19 cellular contexts compared by ENCODE assay signal in genomic region chr2:207539470-207539869, GRCh38. TPM values are rescaled to one million over a fixed set of nuclear protein-coding genes. Genes with fewer than 3 reads are reported as not detected.
DNase-seq lines count a peak whose midpoint lies in the region; ATAC-seq, FAIRE-seq and TF ChIP-seq lines count a peak whose summit lies in the region.
"Had no signal": no experiment of that assay in that cellular context is flagged by ENCODE, and none has a peak within 500 bp of the region (broad histone marks: within the 10 kb centered on the region; RNA-seq: fewer than 3 reads in every experiment).

No MANE protein-coding gene starts in this region.

- TF ChIP-seq POLR2A in HepG2 (IDR thresholded peaks at IDR 0.05; ENCODE audit: insufficient read depth in 1 of 2, low read depth in 2 of 2, low read length in 2 of 2) = no peak
- no peak for TF ChIP-seq POLR2A in right lobe of liver (IDR thresholded peaks at IDR 0.05)

- H3K4me3 Mint-ChIP-seq in chondrocyte (ENCODE audit: unreplicated experiment) = no peak overlapping the region
- H3K4me3 Mint-ChIP-seq in osteocyte (ENCODE audit: unreplicated experiment) = no peak overlapping the region
- H3K4me3 Mint-ChIP-seq in activated T-helper 17 cell treated with anti-CD3 and anti-CD28 coated beads, Interleukin-2, amount 50 U/mL, for 72 hours = no peak overlapping the region

- H2AFZ ChIP-seq in HepG2 (ENCODE audit: low read length) = no peak overlapping the region
- H2AFZ ChIP-seq in Loucy (ENCODE audit: low read length) = no peak overlapping the region

- peaks cover 79% of the 10 kb centered on the region for H3K79me2 ChIP-seq in HepG2 (ENCODE audit: insufficient read depth, low read length)
- H3K79me2 ChIP-seq in Loucy (ENCODE audit: insufficient read depth, low read length) = peaks cover 100% of the 10 kb centered on the region

- ATAC-seq in HepG2 = no peak
- ATAC-seq in right lobe of liver = no peak
- no peak for ATAC-seq in activated T-helper 17 cell treated with anti-CD3 and anti-CD28 coated beads, Interleukin-2, amount 50 U/mL, for 72 hours (replicated peaks)

- no peaks in the 10 kb centered on the region for H3K9me2 ChIP-seq in Loucy (replicated peaks; ENCODE audit: low read depth, low read length)

- H3K4me2 ChIP-seq in HepG2 (ENCODE audit: low read depth, low read length) = no peak overlapping the region
- H3K4me2 ChIP-seq in Loucy (ENCODE audit: low read depth, low read length, poor library complexity, severe bottlenecking) = peak overlapping the region; percentile 30

- no peak for DNase-seq in HepG2 (ENCODE audit: low spot score)
- DNase-seq in right lobe of liver = no peak
- no peak for DNase-seq in chondrocyte (ENCODE audit: low spot score)
- no peak for DNase-seq in osteocyte (ENCODE audit: extremely low spot score, unreplicated experiment)
- DNase-seq in glomerular visceral epithelial cell (ENCODE audit: extremely low spot score) = no peak
- no peak for DNase-seq in NCI-H187 (lab: John Stamatoyannopoulos, UW)
- DNase-seq: AML-193; CD8-positive, alpha-beta memory T cell; GF-D8; NCI-H1092; NCI-H2107; NCI-H345; NCI-H69; NK-92 treated with Interleukin-12 subunit alpha and Interleukin-12 subunit beta, amount 100 ng/mL, for 24 hours had no signal

- in situ Hi-C loops in HepG2 (cut with HindIII; ENCODE audit: extremely low pct_ligation_motif_present, low pct_unique_long_range_greater_than_20kb) = loop anchor here (10.0 kb wide), 1 partner anchor 185 kb away; no protein-coding TSS in a partner anchor

- H3K27me3 Mint-ChIP-seq in chondrocyte (ENCODE audit: low read depth) (no peaks in the 10 kb centered on the region), osteocyte (ENCODE audit: unreplicated experiment) (no peaks in the 10 kb centered on the region)
- H3K27me3 Mint-ChIP-seq in activated T-helper 17 cell treated with anti-CD3 and anti-CD28 coated beads, Interleukin-2, amount 50 U/mL, for 72 hours = no peaks in the 10 kb centered on the region
- H3K27me3 Mint-ChIP-seq: CD8-positive, alpha-beta memory T cell had no signal

- H3K36me3 ChIP-seq in HepG2 (replicated peaks in 1 of 2; ENCODE audit: control insufficient read depth in 1 of 2, insufficient read depth in 2 of 2, low read length in 2 of 2) (no peaks in the 10 kb centered on the region; a peak in 1 of 5 replicates), right lobe of liver (no peaks in the 10 kb centered on the region), Loucy (ENCODE audit: insufficient read depth, low read length) (no peaks in the 10 kb centered on the region)
- H3K36me3 ChIP-seq: HAP-1 had no signal

- H3K4me1 ChIP-seq in HepG2 (ENCODE audit: insufficient read depth, low read length) = 0 out of 2 replicates have a peak, but pooled peaks cover 4% of the 10 kb centered on the region
- peaks cover 0 to 1% (median 0%) of the 10 kb centered on the region in 4 donors for H3K4me1 ChIP-seq in right lobe of liver
- H3K4me1 ChIP-seq in Loucy (ENCODE audit: insufficient read depth, low read length, poor library complexity, severe bottlenecking) = peaks cover 26% of the 10 kb centered on the region

- POLR2A ChIA-PET in HepG2 (lab: Yijun Ruan, JAX) = interaction anchor here (0.9 to 3.4 kb wide), 2 partner anchors 8 to 10 kb away, joined by 3 to 23 read pairs; partner anchors contain the start of gene CREB1

- TF ChIP-seq RAD21 in HepG2 (CRISPR knock-in tag; IDR thresholded peaks at IDR 0.05) = no peak

- H3K4me3 ChIP-seq in HepG2 (replicated peaks in 1 of 3; ENCODE audit: insufficient read depth in 1 of 3, low read depth in 2 of 3, low read length in 3 of 3) = no peak overlapping the region
- H3K4me3 ChIP-seq in right lobe of liver = no peak overlapping the region
- H3K4me3 ChIP-seq in Loucy (ENCODE audit: low read length, poor library complexity, severe bottlenecking) = no peak overlapping the region
- H3K4me3 ChIP-seq: HAP-1, SJSA1 had no signal

- H3K27me3 ChIP-seq in HepG2 (ENCODE audit: control insufficient read depth in 1 of 2, insufficient read depth in 2 of 2, low read length in 2 of 2) = no peaks in the 10 kb centered on the region
- H3K27me3 ChIP-seq in right lobe of liver = no peaks in the 10 kb centered on the region
- H3K27me3 ChIP-seq in Loucy (ENCODE audit: insufficient read depth, low read length, poor library complexity, severe bottlenecking) = no peaks in the 10 kb centered on the region
- H3K27me3 ChIP-seq: SJSA1 had no signal

- intact Hi-C loops in HepG2 (cut with micrococcal nuclease; ENCODE audit: unreplicated experiment) (no loop called here), right lobe of liver (cut with DNase I) (no loop called here)

- H3K27ac ChIP-seq in HepG2 (ENCODE audit: extremely low read length, insufficient read depth, low read length) (no peak overlapping the region), right lobe of liver (no peak overlapping the region)
- H3K27ac ChIP-seq: RWPE1, SJSA1 had no signal

- WGBS in HepG2 (ENCODE audit: low lambda C conversion rate) = 97% methylated on average over 2 of the region's 2 CpGs
- WGBS in right lobe of liver (ENCODE audit: insufficient coverage, low coverage, low lambda C conversion rate, missing lambda C conversion rate) = 83% methylated on average over 2 of the region's 2 CpGs

- H3K9ac ChIP-seq in HepG2 (ENCODE audit: insufficient read depth, low read depth, low read length) = no peak overlapping the region
- H3K9ac ChIP-seq in Loucy (ENCODE audit: low read depth, low read length, poor library complexity, severe bottlenecking) = no peak overlapping the region

- H3K9me3 ChIP-seq in HepG2 (ENCODE audit: low read length) = no peaks in the 10 kb centered on the region
- no peaks in the 10 kb centered on the region for H3K9me3 ChIP-seq in right lobe of liver
- no peaks in the 10 kb centered on the region for H3K9me3 ChIP-seq in Loucy (ENCODE audit: insufficient read depth, low read depth, low read length)
- H3K9me3 ChIP-seq: HAP-1, SJSA1 had no signal

- H3K27ac Mint-ChIP-seq in chondrocyte (ENCODE audit: unreplicated experiment) (peak overlapping the region; percentile 3), osteocyte (ENCODE audit: unreplicated experiment) (peak overlapping the region; percentile 33)
- H3K27ac Mint-ChIP-seq in activated T-helper 17 cell treated with anti-CD3 and anti-CD28 coated beads, Interleukin-2, amount 50 U/mL, for 72 hours = no peak overlapping the region

- TF ChIP-seq EP300 in HepG2 (IDR thresholded peaks at IDR 0.05; ENCODE audit: low read depth in 2 of 2, low read length in 2 of 2) = no peak
- TF ChIP-seq EP300 in HepG2 (CRISPR knock-in tag; IDR thresholded peaks at IDR 0.05; ENCODE audit: borderline replicate concordance) = no peak

- no TSS peak for BruUV-seq in HepG2 (replicated peaks; lab: Mats Ljungman, UMichigan)

- H3F3A ChIP-seq in Loucy (ENCODE audit: low read depth) = no peaks in the 10 kb centered on the region

- TF ChIP-seq CTCF in HepG2 (CRISPR knock-in tag; IDR thresholded peaks at IDR 0.05) (no peak), right lobe of liver (IDR thresholded peaks at IDR 0.05) (no peak), Loucy (conservative IDR thresholded peaks at IDR 0.05; ENCODE audit: low read length) (no peak), chondrocyte (IDR thresholded peaks at IDR 0.05) (no peak), osteocyte (IDR thresholded peaks at IDR 0.05) (no peak)

- no peak for FAIRE-seq in HepG2 (lab: Jason Lieb, UNC)

- CTCF ChIA-PET in HepG2 (lab: Yijun Ruan, JAX; ENCODE audit: low intra/inter-chr PET ratio, low total read pairs) = no interaction called here

- peaks cover 22% of the 10 kb centered on the region for H3K4me1 Mint-ChIP-seq in chondrocyte (ENCODE audit: low read depth)
- peaks cover 18% of the 10 kb centered on the region for H3K4me1 Mint-ChIP-seq in osteocyte (ENCODE audit: unreplicated experiment)
- H3K4me1 Mint-ChIP-seq in activated T-helper 17 cell treated with anti-CD3 and anti-CD28 coated beads, Interleukin-2, amount 50 U/mL, for 72 hours = peaks cover 44% of the 10 kb centered on the region

- H4K20me1 ChIP-seq in HepG2 (ENCODE audit: insufficient read depth, low read length) (no peaks in the 10 kb centered on the region; the same call in 1 of the 2 replicates), Loucy (ENCODE audit: insufficient read depth, low read length, poor library complexity, severe bottlenecking) (peaks cover 89% of the 10 kb centered on the region)

- H3K9me3 Mint-ChIP-seq in chondrocyte (ENCODE audit: low read depth) (no peaks in the 10 kb centered on the region), osteocyte (ENCODE audit: unreplicated experiment) (no peaks in the 10 kb centered on the region)
- H3K9me3 Mint-ChIP-seq in activated T-helper 17 cell treated with anti-CD3 and anti-CD28 coated beads, Interleukin-2, amount 50 U/mL, for 72 hours = no peaks in the 10 kb centered on the region
- H3K9me3 Mint-ChIP-seq: CD8-positive, alpha-beta memory T cell had no signal

- H3K36me3 Mint-ChIP-seq in chondrocyte (ENCODE audit: low read depth) (no peaks in the 10 kb centered on the region), osteocyte (ENCODE audit: unreplicated experiment) (peaks cover 5% of the 10 kb centered on the region)
- H3K36me3 Mint-ChIP-seq in activated T-helper 17 cell treated with anti-CD3 and anti-CD28 coated beads, Interleukin-2, amount 50 U/mL, for 72 hours (ENCODE audit: low read depth) = peaks cover 69% of the 10 kb centered on the region

RNA-seq across cellular contexts. Expression of gene CREB1, which starts 9.7 kb away (rescaled TPM):
- total RNA-seq in HepG2 (2016; rRNA removed; fragmentation: Illumina TruSeq; extraction: Trizol) (51.9 and 79.5 TPM in 2 replicates), right lobe of liver (10 to 100 TPM; 10.1 to 22.6 (median 16.8) TPM), chondrocyte (48.3 to 62.3 TPM (median 54.2 TPM) in 3 replicates), osteocyte (71.0 and 74.2 TPM in 2 replicates)
- 30.8 and 35.3 TPM in 2 replicates for total RNA-seq in HepG2 (2016; cell fraction: cytosol; rRNA removed; fragmentation: Illumina TruSeq; extraction: Trizol; ENCODE audit: low read depth)
- total RNA-seq in HepG2 (2016; cell fraction: insoluble cytoplasmic fraction; rRNA removed; fragmentation: Illumina TruSeq; extraction: Trizol) = 53.4 and 76.4 TPM in 2 replicates
- 35.2 and 40.3 TPM in 2 replicates for total RNA-seq in HepG2 (2016; cell fraction: membrane; rRNA removed; fragmentation: Illumina TruSeq; extraction: Trizol)
- 48.0 and 50.4 TPM in 2 replicates for total RNA-seq in HepG2 (2016; cell fraction: nucleus; rRNA removed; fragmentation: Illumina TruSeq; extraction: Trizol)
- polyA plus RNA-seq in HepG2 (2011; rRNA removed) = 49.3 and 51.8 TPM in 2 replicates
- polyA plus RNA-seq in HepG2 (2011; cell fraction: cytosol; rRNA removed) = 29.0 and 29.6 TPM in 2 replicates
- polyA plus RNA-seq in HepG2 (2011; cell fraction: nucleus; rRNA removed) = 38.1 and 40.9 TPM in 2 replicates
- polyA plus RNA-seq in HepG2 (2012) = 24.6 and 28.3 TPM in 2 replicates
- polyA plus RNA-seq in HepG2 (2016; cell fraction: cytosol; fragmentation: Illumina TruSeq; extraction: Trizol; ENCODE audit: low read depth) = 7.6 and 8.2 TPM in 2 replicates
- polyA plus RNA-seq in HepG2 (2016; cell fraction: insoluble cytoplasmic fraction; fragmentation: Illumina TruSeq; extraction: Trizol; ENCODE audit: low read depth) = 40.9 and 45.2 TPM in 2 replicates
- polyA plus RNA-seq in HepG2 (2016; cell fraction: membrane; fragmentation: Illumina TruSeq; extraction: Trizol; ENCODE audit: low read depth) = 14.6 and 15.8 TPM in 2 replicates
- polyA plus RNA-seq in HepG2 (2016; cell fraction: nucleus; fragmentation: Illumina TruSeq; extraction: Trizol; ENCODE audit: insufficient read depth, low read depth) = 24.2 and 42.3 TPM in 2 replicates
- polyA minus RNA-seq in HepG2 (2011; rRNA and poly(A)+ RNA removed; ENCODE audit: low replicate concordance) = 92.6 and 106 TPM in 2 replicates
- 36.9 and 38.6 TPM in 2 replicates for polyA minus RNA-seq in HepG2 (2011; cell fraction: cytosol; rRNA and poly(A)+ RNA removed)
- 76.7 and 91.5 TPM in 2 replicates for polyA minus RNA-seq in HepG2 (2011; cell fraction: nucleus; rRNA and poly(A)+ RNA removed)
- total RNA-seq in activated T-helper 17 cell treated with anti-CD3 and anti-CD28 coated beads, Interleukin-2, amount 50 U/mL, for 72 hours = 10 to 100 TPM; 84.2 to 97.5 TPM
